In the genomic region with DNA sequence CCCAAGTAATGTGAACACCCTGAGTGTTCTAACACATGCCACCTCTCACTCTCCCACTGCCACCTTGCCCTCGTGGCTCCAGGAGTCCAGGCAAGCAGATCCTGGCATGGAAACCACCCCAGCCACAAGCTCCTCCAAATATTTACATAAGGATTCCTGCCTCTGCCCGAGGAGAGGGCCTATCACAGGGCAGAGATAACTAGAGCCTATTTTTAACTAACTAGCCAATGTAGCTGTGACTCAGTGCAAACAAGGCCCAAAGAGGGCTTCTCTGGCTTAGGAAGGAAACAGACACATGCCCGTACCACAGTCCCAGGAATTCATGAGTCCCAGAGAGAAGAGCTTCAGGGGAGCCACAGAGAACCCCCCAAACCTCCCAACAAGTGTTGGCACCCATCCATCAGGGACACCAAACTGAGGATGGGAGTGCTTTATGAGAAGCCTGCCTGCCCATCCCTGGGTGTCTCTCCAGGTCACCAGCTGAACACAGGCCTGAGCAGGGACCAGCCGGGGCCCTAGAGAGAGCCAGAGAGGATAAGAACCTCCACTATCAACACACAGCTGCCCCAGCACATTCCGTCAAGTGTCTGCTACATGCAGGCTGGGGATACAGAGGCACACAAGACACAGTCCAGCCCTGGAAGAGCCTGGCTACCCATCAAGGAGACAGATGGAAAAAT, we compare ENCODE assay signal across 9 cellular contexts. TPM values are rescaled to one million over a fixed set of nuclear protein-coding genes. Genes with fewer than 3 reads are reported as not detected.
DNase-seq lines count a peak whose midpoint lies in the region; ATAC-seq and TF ChIP-seq lines count a peak whose summit lies in the region.
"Had no signal": no experiment of that assay in that cellular context is flagged by ENCODE, and none has a peak within 500 bp of the region (broad histone marks: within the 10 kb centered on the region; RNA-seq: fewer than 3 reads in every experiment).

No MANE protein-coding gene starts in this region.

- no peaks in the 10 kb centered on the region for H3K36me3 ChIP-seq in smooth muscle cell (ENCODE audit: low read depth)

- no peaks in the 10 kb centered on the region for H4K20me1 ChIP-seq in smooth muscle cell (ENCODE audit: low read depth)

- H3K9me3 ChIP-seq in smooth muscle cell (replicated peaks; ENCODE audit: low read depth) = no peaks in the 10 kb centered on the region

- no peaks in the 10 kb centered on the region for H3K79me2 ChIP-seq in smooth muscle cell (ENCODE audit: low read depth)

- H3K9ac ChIP-seq in smooth muscle cell (ENCODE audit: low read depth) = peak overlapping the region; percentile 58

- H3K4me3 ChIP-seq in smooth muscle cell = no peak overlapping the region
- H3K4me3 ChIP-seq: SK-N-MC had no signal

- 23% methylated on average over 5 of the region's 5 CpGs for WGBS in smooth muscle cell (ENCODE audit: low lambda C conversion rate)

- intact Hi-C loops in Right ventricle myocardium superior (cut with DNase I) (no loop called here), head of caudate nucleus (cut with DNase I) (no loop called here)

- peak overlapping the region; percentile 61 for H3K4me2 ChIP-seq in smooth muscle cell

- H3K27ac ChIP-seq in VCaP (peak overlapping the region; percentile 100), smooth muscle cell (ENCODE audit: low read depth) (peak overlapping the region; percentile 93)
- H3K27ac ChIP-seq: SK-N-MC had no signal

- H3K27me3 ChIP-seq in smooth muscle cell (ENCODE audit: low read depth) = no peaks in the 10 kb centered on the region

- H3K4me1 ChIP-seq in smooth muscle cell (ENCODE audit: low read depth) = peaks cover 13% of the 10 kb centered on the region

- no peak for TF ChIP-seq CTCF in VCaP (conservative IDR thresholded peaks at IDR 0.05)
- no peak for TF ChIP-seq CTCF in smooth muscle cell (IDR thresholded peaks at IDR 0.05; ENCODE audit: borderline replicate concordance, insufficient read depth, poor library complexity, severe bottlenecking)

- DNase-seq in HK-2 (ENCODE audit: unreplicated experiment) = peak; percentile 45
- DNase-seq in Right ventricle myocardium superior = peak; percentile 58
- DNase-seq in smooth muscle cell (lab: John Stamatoyannopoulos, UW; ENCODE audit: unreplicated experiment) = no peak
- DNase-seq in NCI-H1930 (lab: John Stamatoyannopoulos, UW) = no peak
- no peak for DNase-seq in NCI-H187 (lab: John Stamatoyannopoulos, UW)
- DNase-seq in GOT3 (lab: John Stamatoyannopoulos, UW) = no peak
- DNase-seq in head of caudate nucleus = no peak

- peaks cover 15% of the 10 kb centered on the region for H3F3A ChIP-seq in smooth muscle cell (ENCODE audit: low read depth)

- H2AFZ ChIP-seq in smooth muscle cell (ENCODE audit: low read depth) = no peak overlapping the region

- peak; percentile 79 for ATAC-seq in Right ventricle myocardium superior (ENCODE audit: poor library complexity)

RNA-seq across cellular contexts. Expression of a gene that starts 9.2 kb away (rescaled TPM):
- total RNA-seq in Right ventricle myocardium superior (120 TPM), smooth muscle cell (19.0 and 20.9 TPM in 2 replicates)
- polyA plus RNA-seq in smooth muscle cell = 4.5 and 7.4 TPM in 2 replicates

RNA-seq across cellular contexts. Expression of a gene that starts 40.8 kb away (rescaled TPM):
- not detected for total RNA-seq in Right ventricle myocardium superior
- 0.76 and 1.5 TPM in 2 replicates for total RNA-seq in smooth muscle cell
- 0.30 TPM in 1 of 2 replicates, not detected in the other for polyA plus RNA-seq in smooth muscle cell

RNA-seq across cellular contexts. Expression of a gene that starts 43.2 kb away (rescaled TPM):
- 0.22 TPM for total RNA-seq in Right ventricle myocardium superior
- total RNA-seq in smooth muscle cell = 0.13 and 0.81 TPM in 2 replicates
- 0.19 and 0.35 TPM in 2 replicates for polyA plus RNA-seq in smooth muscle cell

Comparison
In these comparisons a context has a peak if more than half of its experiments do, and no peak if none do; other contexts are left out.
1. DNase-seq: peak in HK-2 (single experiment) and Right ventricle myocardium superior (single experiment); none in smooth muscle cell (single experiment), NCI-H1930 (0 of 2), NCI-H187 (0 of 2), GOT3 (single experiment) and head of caudate nucleus (0 of 42).